In the genomic region with DNA sequence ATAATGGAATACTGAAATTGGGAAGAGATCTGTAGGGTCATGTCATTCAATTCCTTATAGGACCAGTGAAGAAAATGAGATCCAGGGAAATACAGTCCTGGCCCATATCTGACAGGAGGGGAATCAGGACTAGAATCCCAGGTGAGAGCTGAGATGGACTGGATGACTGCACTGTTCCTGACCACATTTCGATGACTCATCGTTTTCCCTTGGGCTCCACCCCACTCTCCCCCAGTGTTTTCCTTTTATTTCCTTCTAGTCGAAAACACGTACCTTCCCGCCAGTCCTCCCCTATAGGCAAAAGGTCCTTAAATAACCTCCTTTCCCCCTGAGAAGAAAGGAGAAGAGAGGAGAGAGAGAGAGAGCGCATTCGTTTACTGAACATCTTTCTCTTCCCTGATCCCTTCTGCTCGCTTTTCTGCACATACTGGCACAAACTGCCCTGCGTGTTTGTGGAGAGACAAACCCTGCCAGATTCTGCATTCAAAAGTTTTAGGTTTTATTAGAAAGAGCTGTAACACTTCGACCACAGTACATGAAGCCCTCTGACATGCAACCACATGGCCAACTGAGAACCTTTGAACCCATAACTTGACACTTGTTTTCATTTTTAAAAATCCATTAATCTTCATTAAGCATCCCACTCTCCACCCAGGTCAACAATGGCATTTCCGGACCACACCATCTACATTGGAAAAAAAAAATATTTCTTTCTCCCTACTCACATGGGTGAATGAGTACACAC, we compare ENCODE assay signal across 1 cellular context.
TF ChIP-seq lines count a peak whose summit lies in the region.

No MANE protein-coding gene starts in this region.

TF ChIP-seq in K562, 482 proteins besides CTCF, POLR2A, EP300 and RAD21:
- TF ChIP-seq MAFK (IDR thresholded peaks at IDR 0.05; ENCODE audit: low read length): peak; percentile 61
- TF ChIP-seq NCOA4 (IDR thresholded peaks at IDR 0.05; ENCODE audit: partially characterized antibody): no peak
- TF ChIP-seq MAFF (IDR thresholded peaks at IDR 0.05; ENCODE audit: low read length): peak; percentile 46; the same call in 1 of the 2 replicates
- TF ChIP-seq MAFG (tag; conservative IDR thresholded peaks at IDR 0.05): peak; percentile 42
- peak; percentile 33; the same call in 1 of the 2 replicates for TF ChIP-seq C11orf30 (IDR thresholded peaks at IDR 0.05; ENCODE audit: low read depth)
- TF ChIP-seq ZNF316 (IDR thresholded peaks at IDR 0.05): peak; percentile 59; the same call in 1 of the 2 replicates
- no peak for TF ChIP-seq CAMTA2 (CRISPR knock-in tag; conservative IDR thresholded peaks at IDR 0.05)
TF ChIP-seq in K562: peak in this region for 5.
